ENCODE assay signal across 17 cellular contexts in the genomic region with DNA sequence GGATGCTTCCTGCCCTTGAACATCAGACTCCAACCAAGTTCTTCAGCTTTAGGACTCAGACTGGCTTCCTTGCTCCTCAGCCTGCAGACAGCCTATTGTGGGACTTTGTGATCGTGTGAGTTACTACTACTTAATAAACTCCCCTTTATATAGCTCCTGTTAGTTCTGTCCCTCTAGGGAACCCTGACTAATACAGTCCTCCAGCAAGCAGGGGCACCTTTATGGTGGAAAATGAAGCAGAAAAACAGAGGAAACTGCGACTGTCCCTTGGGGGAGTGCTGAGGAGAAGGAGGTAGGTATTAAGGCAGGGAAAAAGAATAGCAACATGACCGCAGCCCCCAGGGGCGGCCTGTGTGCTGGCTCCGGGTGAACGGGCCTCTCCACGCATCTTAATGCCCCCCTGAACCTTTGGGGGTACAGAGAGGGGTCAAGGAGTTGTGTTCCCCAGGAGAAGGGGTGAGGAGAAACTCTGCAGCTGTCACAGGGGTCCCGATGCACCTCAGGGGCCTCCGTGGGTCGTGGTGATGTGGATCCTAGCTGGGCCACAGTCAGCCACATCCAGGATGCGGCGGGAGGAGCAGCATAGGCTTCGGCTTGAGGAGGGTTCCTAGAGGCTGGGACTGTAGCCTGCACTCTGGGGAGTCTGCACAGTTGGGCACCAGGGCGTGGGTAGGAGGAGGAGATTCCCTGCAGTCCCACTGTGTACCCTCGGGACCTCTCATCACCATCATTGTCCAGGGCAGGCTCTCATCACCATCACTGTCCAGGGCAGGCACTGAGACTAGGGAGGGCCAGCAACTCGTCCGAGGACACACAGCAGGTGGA. TPM values are rescaled to one million over a fixed set of nuclear protein-coding genes. Genes with fewer than 3 reads are reported as not detected.
A peak's percentile ranks its signal among the peaks of the same experiment; 100 is the strongest.
DNase-seq lines count a peak whose midpoint lies in the region; FAIRE-seq and TF ChIP-seq lines count a peak whose summit lies in the region.
"Had no signal": no experiment of that assay in that cellular context is flagged by ENCODE, and none has a peak within 500 bp of the region (broad histone marks: within the 10 kb centered on the region; RNA-seq: fewer than 3 reads in every experiment).

No MANE protein-coding gene starts in this region.

- FAIRE-seq in kidney (lab: Jason Lieb, UNC), result no peak
- FAIRE-seq: GM12892, HepG2, HTR-8/SVneo had no signal

- peak overlapping the region; percentile 35 for H2BK12ac ChIP-seq in H9 (ENCODE audit: insufficient read length, low read depth, low read length)

- no peak overlapping the region for H3K23ac ChIP-seq in H9 (ENCODE audit: insufficient read length, low read depth, low read length)

- no peak overlapping the region for H2AK5ac ChIP-seq in H9 (ENCODE audit: insufficient read length, low read length)

- H3K27me3 Mint-ChIP-seq in H9 (ENCODE audit: low read depth) (peaks cover 7% of the 10 kb centered on the region; the same call in 1 of the 2 replicates), osteocyte (ENCODE audit: unreplicated experiment) (no peaks in the 10 kb centered on the region)

- H3K23me2 ChIP-seq in H9 (ENCODE audit: insufficient read length, low read depth, low read length, poor library complexity, severe bottlenecking), result no peaks in the 10 kb centered on the region

- no peak overlapping the region for H2BK120ac ChIP-seq in H9 (ENCODE audit: low read depth, low read length, poor library complexity, severe bottlenecking)

- H3K9ac ChIP-seq in BLaER1, result no peak overlapping the region
- no peak overlapping the region for H3K9ac ChIP-seq in H9 (ENCODE audit: extremely low read depth, insufficient read length, low read length)
- H3K9ac ChIP-seq in kidney (ENCODE audit: low read length in 2 of 2), result no peak overlapping the region

- peaks cover 99% of the 10 kb centered on the region for H3K4me1 ChIP-seq in BLaER1
- H3K4me1 ChIP-seq in H9 (ENCODE audit: insufficient read depth, low read length), result 0 out of 2 replicates have a peak, but pooled peaks cover under 1% of the 10 kb centered on the region
- no peaks in the 10 kb centered on the region for H3K4me1 ChIP-seq in kidney (ENCODE audit: control insufficient read depth in 1 of 2, insufficient read depth in 1 of 2, low read depth in 1 of 2, low read length in 2 of 2)

- no peak overlapping the region for H3K27ac ChIP-seq in BLaER1
- no peak overlapping the region for H3K27ac ChIP-seq in H9 (ENCODE audit: insufficient read length, low read depth, low read length)
- H3K27ac ChIP-seq in kidney (ENCODE audit: low read depth in 2 of 2, low read length in 2 of 2), result no peak overlapping the region
- H3K27ac ChIP-seq: C4-2B had no signal

- H3K4ac ChIP-seq in H9 (ENCODE audit: low read depth, low read length), result no peak overlapping the region

- no peak overlapping the region for H3T11ph ChIP-seq in H9 (ENCODE audit: low read length)

- H3K79me2 ChIP-seq in H9 (ENCODE audit: insufficient read depth, low read length), result no peaks in the 10 kb centered on the region

- H3K4me3 Mint-ChIP-seq in H9, result no peak overlapping the region; a peak in 1 of 5 replicates
- no peak overlapping the region for H3K4me3 Mint-ChIP-seq in osteocyte (ENCODE audit: unreplicated experiment)
- H3K4me3 Mint-ChIP-seq: CD4-positive, alpha-beta memory T cell had no signal

- no CpG with 5 or more reads among the region's 17 CpGs for WGBS in H9 (ENCODE audit: extremely low coverage, insufficient read length, low lambda C conversion rate)

- H3K9me3 ChIP-seq in BLaER1, result no peaks in the 10 kb centered on the region
- H3K9me3 ChIP-seq in H9 (ENCODE audit: control insufficient read depth, low read depth, low read length), result no peaks in the 10 kb centered on the region
- no peaks in the 10 kb centered on the region for H3K9me3 ChIP-seq in kidney (ENCODE audit: control insufficient read depth in 1 of 2, low read length in 2 of 2)

- no peak overlapping the region for H2BK15ac ChIP-seq in H9 (ENCODE audit: low read depth, low read length)

- H4K91ac ChIP-seq in H9 (ENCODE audit: insufficient read length, low read depth, low read length), result no peak overlapping the region

- no peak overlapping the region for H4K8ac ChIP-seq in H9 (replicated peaks; ENCODE audit: insufficient read length, low read depth, low read length)

- H3K27me3 ChIP-seq in BLaER1, result peaks cover 88% of the 10 kb centered on the region
- no peaks in the 10 kb centered on the region for H3K27me3 ChIP-seq in H9 (ENCODE audit: insufficient read depth, low read length)

- H3K36me3 Mint-ChIP-seq in H9 (ENCODE audit: insufficient read depth in 1 of 3, low read depth in 3 of 3) (no peaks in the 10 kb centered on the region), osteocyte (ENCODE audit: unreplicated experiment) (no peaks in the 10 kb centered on the region)
- H3K36me3 Mint-ChIP-seq: CD4-positive, alpha-beta memory T cell had no signal

- H3K18ac ChIP-seq in H9 (ENCODE audit: insufficient read length, low read depth, low read length), result no peak overlapping the region

- no peaks in the 10 kb centered on the region for H3K9me3 Mint-ChIP-seq in H9
- H3K9me3 Mint-ChIP-seq in osteocyte (ENCODE audit: unreplicated experiment), result no peaks in the 10 kb centered on the region
- H3K9me3 Mint-ChIP-seq: CD4-positive, alpha-beta memory T cell had no signal

- H3K4me2 ChIP-seq in BLaER1 (peak overlapping the region; percentile 88), H9 (ENCODE audit: insufficient read depth, insufficient read length, low read length) (no peak overlapping the region)

- no peaks in the 10 kb centered on the region for H3K79me1 ChIP-seq in H9 (ENCODE audit: insufficient read depth, low read depth, low read length, poor library complexity, severe bottlenecking)

- H3K4me3 ChIP-seq in BLaER1, result peak overlapping the region; percentile 17; the same call in 1 of the 2 replicates
- no peak overlapping the region for H3K4me3 ChIP-seq in kidney (ENCODE audit: low read length in 2 of 2)

- no peak overlapping the region for H2BK5ac ChIP-seq in H9 (ENCODE audit: insufficient read length, low read length)

- intact Hi-C loops in kidney (cut with DNase I), result no loop called here

- H2AFZ ChIP-seq in H9 (ENCODE audit: low read length), result no peak overlapping the region

- no peak overlapping the region; the same call in 1 of the 2 replicates for H3K14ac ChIP-seq in H9 (ENCODE audit: insufficient read depth, low read length)

- H3K27ac Mint-ChIP-seq in H9, result peak overlapping the region in 1 of 3 experiments; percentile 74; a peak in 2 of 7 replicates
- H3K27ac Mint-ChIP-seq in osteocyte (ENCODE audit: unreplicated experiment), result peak overlapping the region; percentile 14
- H3K27ac Mint-ChIP-seq: CD4-positive, alpha-beta memory T cell had no signal

- peaks cover 86% of the 10 kb centered on the region for H4K20me1 ChIP-seq in BLaER1
- peaks cover 2% of the 10 kb centered on the region for H4K20me1 ChIP-seq in H9 (ENCODE audit: control insufficient read depth, insufficient read depth, insufficient read length)

- no peak overlapping the region for H2BK20ac ChIP-seq in H9 (ENCODE audit: low read depth, low read length, poor library complexity, severe bottlenecking)

- H4K5ac ChIP-seq in H9 (ENCODE audit: insufficient read length, low read depth, low read length), result no peak overlapping the region

- TF ChIP-seq CTCF in H9 (conservative IDR thresholded peaks at IDR 0.05) (no peak), kidney (IDR thresholded peaks at IDR 0.05; ENCODE audit: borderline replicate concordance, extremely low read depth, insufficient read depth) (no peak), osteocyte (IDR thresholded peaks at IDR 0.05) (no peak)

- H3K36me3 ChIP-seq in BLaER1, result no peaks in the 10 kb centered on the region
- H3K36me3 ChIP-seq in kidney (ENCODE audit: control insufficient read depth in 1 of 2, insufficient read depth in 2 of 2, low read length in 2 of 2), result no peaks in the 10 kb centered on the region

- DNase-seq in H9 (no peak), kidney (peak; percentile 32), osteocyte (ENCODE audit: extremely low spot score, unreplicated experiment) (no peak), iPS-NIHi11 (ENCODE audit: low spot score) (no peak), NCI-H526 (lab: John Stamatoyannopoulos, UW) (no peak)
- DNase-seq in activated CD8-positive, alpha-beta memory T cell treated with anti-CD3 and anti-CD28 coated beads, Interleukin-2, amount 50 U/mL, for 4 hours, result no peak
- DNase-seq: 8988T; ACHN; CD4-positive, alpha-beta memory T cell; DMS79 treated with DMSO at 0.1 percent for 48 hours; GDM1; GOT3 had no signal

- peaks cover 26 to 44% of the 10 kb centered on the region in 2 experiments for H3K4me1 Mint-ChIP-seq in H9
- H3K4me1 Mint-ChIP-seq in osteocyte (ENCODE audit: unreplicated experiment), result peaks cover 13% of the 10 kb centered on the region
- H3K4me1 Mint-ChIP-seq: CD4-positive, alpha-beta memory T cell had no signal

- no peak overlapping the region for H3K56ac ChIP-seq in H9 (ENCODE audit: insufficient read length, low read depth, low read length)

RNA-seq across cellular contexts. Expression of a gene that starts 34.3 kb away (rescaled TPM):
- total RNA-seq in H9 (2021), result 2.9 and 3.0 TPM in 2 replicates
- total RNA-seq in kidney, result 1.1 TPM
- 0.04 TPM for polyA plus RNA-seq in kidney (ENCODE audit: insufficient read depth, low read depth, low replicate concordance)
- total RNA-seq in osteocyte, result 5.0 and 6.1 TPM in 2 replicates
- total RNA-seq: CD4-positive, alpha-beta memory T cell; HepG2 had no signal
- polyA plus RNA-seq: CD4-positive, alpha-beta memory T cell; HepG2 had no signal
